ENCODE assay signal across 8 cellular contexts in genomic region chr2:200509227-200509607, GRCh38. TPM values are rescaled to one million over a fixed set of nuclear protein-coding genes. Genes with fewer than 3 reads are reported as not detected.
DNase-seq lines count a peak whose midpoint lies in the region; ATAC-seq and TF ChIP-seq lines count a peak whose summit lies in the region.

No MANE protein-coding gene starts in this region.

- H3K9me3 ChIP-seq in left ventricle myocardium inferior (replicated peaks), result no peaks in the 10 kb centered on the region
- H3K9me3 ChIP-seq in sigmoid colon, result no peaks in the 10 kb centered on the region

- TF ChIP-seq CTCF in GM12875 (IDR thresholded peaks at IDR 0.05; ENCODE audit: borderline replicate concordance, insufficient read depth, low read depth, low read length), result no peak
- no peak for TF ChIP-seq CTCF in left ventricle myocardium inferior (IDR thresholded peaks at IDR 0.05; ENCODE audit: borderline replicate concordance)
- no peak for TF ChIP-seq CTCF in sigmoid colon (IDR thresholded peaks at IDR 0.05)

- H3K27ac Mint-ChIP-seq in activated naive CD4-positive, alpha-beta T cell treated with anti-CD3 and anti-CD28 coated beads, Interleukin-2, amount 50 U/mL, for 72 hours, result peak overlapping the region; percentile 84 to 98

- TF ChIP-seq POLR2A in sigmoid colon (IDR thresholded peaks at IDR 0.05), result no peak

- ATAC-seq in HG03442 (IDR thresholded peaks at IDR 0.05; ENCODE audit: unreplicated experiment) (peak; percentile 3), GM21529 (IDR thresholded peaks at IDR 0.05; ENCODE audit: unreplicated experiment) (no peak), GM18868 (IDR thresholded peaks at IDR 0.05; ENCODE audit: unreplicated experiment) (no peak)
- ATAC-seq in activated naive CD4-positive, alpha-beta T cell treated with anti-CD3 and anti-CD28 coated beads, Interleukin-2, amount 50 U/mL, for 72 hours, result peak in 1 of 2 donors; percentile 11

- H3K27me3 ChIP-seq in left ventricle myocardium inferior (ENCODE audit: low read depth), result no peaks in the 10 kb centered on the region
- H3K27me3 ChIP-seq in sigmoid colon, result no peaks in the 10 kb centered on the region

- H3K36me3 ChIP-seq in left ventricle myocardium inferior (peaks cover 9% of the 10 kb centered on the region), sigmoid colon (peaks cover 0 to 18% (median 5%) of the 10 kb centered on the region in 4 donors)

- 13 to 32% methylated on average over 8 of the region's 8 CpGs for WGBS in sigmoid colon, 2 donors

- no peak for TF ChIP-seq EP300 in sigmoid colon (IDR thresholded peaks at IDR 0.05)

- H3K4me1 ChIP-seq in left ventricle myocardium inferior (peaks cover 20% of the 10 kb centered on the region), sigmoid colon (peaks cover 0 to 15% (median 8%) of the 10 kb centered on the region in 4 donors)

- peaks cover 8 to 9% of the 10 kb centered on the region in 2 donors for H3K36me3 Mint-ChIP-seq in activated naive CD4-positive, alpha-beta T cell treated with anti-CD3 and anti-CD28 coated beads, Interleukin-2, amount 50 U/mL, for 72 hours

- no peaks in the 10 kb centered on the region for H3K9me3 Mint-ChIP-seq in activated naive CD4-positive, alpha-beta T cell treated with anti-CD3 and anti-CD28 coated beads, Interleukin-2, amount 50 U/mL, for 72 hours

- H3K4me3 ChIP-seq in GM12875 (ENCODE audit: low read depth, low read length) (peak overlapping the region; percentile 59), left ventricle myocardium inferior (peak overlapping the region; percentile 87), sigmoid colon (peak overlapping the region; percentile 64 to 88 (median 66))

- intact Hi-C loops in left ventricle myocardium inferior (cut with micrococcal nuclease), result no loop called here
- intact Hi-C loops in sigmoid colon (cut with DNase I), result no loop called here

- DNase-seq in activated naive CD4-positive, alpha-beta T cell treated with anti-CD3 and anti-CD28 coated beads, Interleukin-2, amount 50 U/mL, for 72 hours (ENCODE audit: low spot score in 2 of 2), result no peak
- DNase-seq in left ventricle myocardium inferior, result no peak
- DNase-seq in sigmoid colon, result no peak
- DNase-seq in activated gamma-delta T cell (lab: John Stamatoyannopoulos, UW), result no peak

- H3K27ac ChIP-seq in left ventricle myocardium inferior (replicated peaks) (peak overlapping the region; percentile 92), sigmoid colon (peak overlapping the region; percentile 80 to 87 (median 83))

RNA-seq across cellular contexts. Expression of gene KCTD18, which starts 0.7 kb away (rescaled TPM):
- 10 to 100 TPM in 1 of 2 donors, 1 to 10 TPM in 1; 4.4 to 15.3 TPM for total RNA-seq in activated naive CD4-positive, alpha-beta T cell treated with anti-CD3 and anti-CD28 coated beads, Interleukin-2, amount 50 U/mL, for 72 hours
- total RNA-seq in left ventricle myocardium inferior, result 9.4 TPM
- total RNA-seq in sigmoid colon, result 10 to 100 TPM; 18.1 to 33.9 (median 25.1) TPM
- polyA plus RNA-seq in sigmoid colon, result 10 to 100 TPM; 10.5 to 12.6 (median 12.0) TPM

RNA-seq across cellular contexts. Expression of gene SGO2, which starts 16.8 kb away (rescaled TPM):
- 10 to 100 TPM; 50.2 to 58.2 TPM for total RNA-seq in activated naive CD4-positive, alpha-beta T cell treated with anti-CD3 and anti-CD28 coated beads, Interleukin-2, amount 50 U/mL, for 72 hours
- total RNA-seq in left ventricle myocardium inferior (1.6 TPM), sigmoid colon (1 to 10 TPM; 1.1 to 3.3 (median 2.2) TPM)
- 1 to 10 TPM in 2 of 3 donors, under 1 TPM in 1; 0.60 to 5.0 (median 1.8) TPM for polyA plus RNA-seq in sigmoid colon

Comparison
In these comparisons a context has a peak if more than half of its experiments do, and no peak if none do; other contexts are left out.
1. RNA of gene SGO2, which starts 16.8 kb away (total RNA-seq): 50.2 to 58.2 TPM in activated naive CD4-positive, alpha-beta T cell treated with anti-CD3 and anti-CD28 coated beads, Interleukin-2, amount 50 U/mL, for 72 hours; 1.1 to 3.3 TPM in sigmoid colon and 1.6 TPM in left ventricle myocardium inferior (single experiment); every median in the first group is over 10 times any median in the second.
2. Peak in every context shown above with its lines, with median percentiles within 50 percentile points of each other: H3K4me3 ChIP-seq.